ENCODE assay signal across 10 cellular contexts in genomic region chrX:81377329-81377728, GRCh38.
A peak's percentile ranks its signal among the peaks of the same experiment; 100 is the strongest.
DNase-seq lines count a peak whose midpoint lies in the region; ATAC-seq, FAIRE-seq and TF ChIP-seq lines count a peak whose summit lies in the region.
"Had no signal": no experiment of that assay in that cellular context is flagged by ENCODE, and none has a peak within 500 bp of the region (broad histone marks: within the 10 kb centered on the region; RNA-seq: fewer than 3 reads in every experiment).

No MANE protein-coding gene starts in this region.

- no peak for ATAC-seq in CD4-positive, alpha-beta T cell (ENCODE audit: poor library complexity)
- no peak for ATAC-seq in K562
- no peak for ATAC-seq in lower lobe of right lung
- no peak for ATAC-seq in HG03378 (IDR thresholded peaks at IDR 0.05; ENCODE audit: unreplicated experiment)
- no peak for ATAC-seq in HG03520 (IDR thresholded peaks at IDR 0.05; ENCODE audit: unreplicated experiment)

- H3K4me3 Mint-ChIP-seq in CD4-positive, alpha-beta T cell: no peak overlapping the region
- H3K4me3 Mint-ChIP-seq: stimulated activated naive CD8-positive, alpha-beta T cell treated with anti-CD3 and anti-CD28 coated beads, Interleukin-15, Interleukin-2, amounts not matched to agents 100 ng/mL and 50 ng/mL, for 24 hours had no signal

- H3K9me1 ChIP-seq in K562 (ENCODE audit: control insufficient read depth, insufficient read depth, low read length): no peaks in the 10 kb centered on the region

- no peaks in the 10 kb centered on the region for H3K9me3 Mint-ChIP-seq in CD4-positive, alpha-beta T cell
- H3K9me3 Mint-ChIP-seq: stimulated activated naive CD8-positive, alpha-beta T cell treated with anti-CD3 and anti-CD28 coated beads, Interleukin-15, Interleukin-2, amounts not matched to agents 100 ng/mL and 50 ng/mL, for 24 hours had no signal

- H3K36me3 Mint-ChIP-seq in CD4-positive, alpha-beta T cell (ENCODE audit: low read depth): no peaks in the 10 kb centered on the region

- in situ Hi-C loops in K562 (cut with MboI): no loop called here

- H4K20me1 ChIP-seq in K562 (replicated peaks; ENCODE audit: control insufficient read depth, insufficient read depth, low read length): no peaks in the 10 kb centered on the region

- H2AFZ ChIP-seq in K562 (ENCODE audit: low read depth, low read length): no peak overlapping the region

- H3K4me3 ChIP-seq in HEK293 (ENCODE audit: low read depth, low read length) (no peak overlapping the region), K562 (no peak overlapping the region), lower lobe of right lung (no peak overlapping the region)

- H3K27me3 Mint-ChIP-seq in CD4-positive, alpha-beta T cell: peaks cover 16% of the 10 kb centered on the region

- 0% methylated on average over 2 of the region's 2 CpGs for WGBS in K562 (ENCODE audit: insufficient coverage, low coverage, missing lambda C conversion rate)

- peak; percentile 45 for TF ChIP-seq CTCF in CD4-positive, alpha-beta T cell (IDR thresholded peaks at IDR 0.05)
- no peak for TF ChIP-seq CTCF in HEK293 (tag by site-specific recombination; IDR thresholded peaks at IDR 0.05)
- peak; percentile 9 to 44 (median 21); a peak in 3 of 6 replicates for TF ChIP-seq CTCF in K562 (IDR thresholded peaks at IDR 0.05 in 2 of 3, conservative IDR thresholded peaks at IDR 0.05 in 1 of 3; ENCODE audit: insufficient read depth in 2 of 3, low read depth in 1 of 3, low read length in 3 of 3)
- TF ChIP-seq CTCF in lower lobe of right lung (IDR thresholded peaks at IDR 0.05): peak; percentile 48

- intact Hi-C loops in CD4-positive, alpha-beta T cell (cut with DNase I, micrococcal nuclease): loop anchor here (2.0 to 5.0 kb wide), 3 partner anchors 203 to 500 kb away; no protein-coding TSS in a partner anchor
- intact Hi-C loops in K562 (cut with micrococcal nuclease) (loop anchor here (2.0 to 10.0 kb wide), 2 partner anchors 203 to 503 kb away; no protein-coding TSS in a partner anchor), lower lobe of right lung (cut with DNase I) (loop anchor here (10.0 kb wide), 1 partner anchor 203 kb away; no protein-coding TSS in a partner anchor)

- H3K27ac Mint-ChIP-seq in CD4-positive, alpha-beta T cell: no peak overlapping the region
- H3K27ac Mint-ChIP-seq: stimulated activated naive CD8-positive, alpha-beta T cell treated with anti-CD3 and anti-CD28 coated beads, Interleukin-15, Interleukin-2, amounts not matched to agents 100 ng/mL and 50 ng/mL, for 24 hours had no signal

- no peak for TF ChIP-seq EP300 in K562 (IDR thresholded peaks at IDR 0.05; ENCODE audit: low read length)

- no peaks in the 10 kb centered on the region for H3K9me3 ChIP-seq in CD4-positive, alpha-beta T cell (ENCODE audit: control insufficient read depth, low read length)
- H3K9me3 ChIP-seq in HEK293 (ENCODE audit: control insufficient read depth, insufficient read depth, low read depth, low read length) (no peaks in the 10 kb centered on the region; the same call in 1 of the 2 replicates), K562 (replicated peaks; ENCODE audit: control insufficient read depth, insufficient read depth, low read depth, low read length) (no peaks in the 10 kb centered on the region), lower lobe of right lung (no peaks in the 10 kb centered on the region)

- peak; percentile 31 to 55; a peak in 3 of 4 replicates for TF ChIP-seq RAD21 in K562 (CRISPR knock-in tag; conservative IDR thresholded peaks at IDR 0.05 in 1 of 2, IDR thresholded peaks at IDR 0.05 in 1 of 2)

- CTCF ChIA-PET in CD4-positive, alpha-beta T cell (lab: Charles Lee): interaction anchor here (0.8 to 1.5 kb wide), 3 partner anchors 9 to 500 kb away, joined by 3 to 5 read pairs (median 3); no protein-coding TSS in a partner anchor
- CTCF ChIA-PET in HEK293 (lab: Yijun Ruan, JAX): interaction anchor here (0.8 to 2.7 kb wide), 14 partner anchors 9 to 660 kb away, joined by 3 to 15 read pairs (median 6); no protein-coding TSS in a partner anchor
- CTCF ChIA-PET in K562 (lab: Yijun Ruan, JAX; ENCODE audit: low intra/inter-chr PET ratio): no interaction called here

- no peaks in the 10 kb centered on the region for H3K36me3 ChIP-seq in HEK293 (ENCODE audit: control insufficient read depth in 2 of 2, insufficient read depth in 1 of 2, low read length in 2 of 2)
- H3K36me3 ChIP-seq in K562 (ENCODE audit: control insufficient read depth, insufficient read depth, low read length): no peaks in the 10 kb centered on the region
- no peaks in the 10 kb centered on the region for H3K36me3 ChIP-seq in lower lobe of right lung

- no peak for TF ChIP-seq POLR2A in K562 (conservative IDR thresholded peaks at IDR 0.05)

- H3K27ac ChIP-seq in CD4-positive, alpha-beta T cell (ENCODE audit: low read depth, low read length): no peak overlapping the region
- H3K27ac ChIP-seq in HEK293 (ENCODE audit: extremely low read depth, low read depth, low read length) (no peak overlapping the region), K562 (ENCODE audit: extremely low read depth, low read depth, low read length) (no peak overlapping the region), lower lobe of right lung (no peak overlapping the region)
- H3K27ac ChIP-seq: HL-60 had no signal

- no peak for DNase-seq in CD4-positive, alpha-beta T cell
- DNase-seq in K562 (ENCODE audit: extremely low read depth in 1 of 4, low spot score in 3 of 4): peak in 3 of 4 experiments; percentile 5 to 12 (median 7)
- DNase-seq in lower lobe of right lung: no peak
- DNase-seq in SHP77 (lab: John Stamatoyannopoulos, UW): no peak
- DNase-seq in UCSD-AML1 (lab: John Stamatoyannopoulos, UW; ENCODE audit: unreplicated experiment): no peak

- no TSS peak for BruUV-seq in K562 (replicated peaks; lab: Mats Ljungman, UMichigan)

- H3K4me2 ChIP-seq in K562 (ENCODE audit: insufficient read depth, low read length): no peak overlapping the region

- H3K9ac ChIP-seq in K562 (ENCODE audit: insufficient read depth in 1 of 2, low read depth in 2 of 2, low read length in 2 of 2): no peak overlapping the region

- no peaks in the 10 kb centered on the region for H3K4me1 Mint-ChIP-seq in CD4-positive, alpha-beta T cell (ENCODE audit: low read depth)

- no peaks in the 10 kb centered on the region for H3K27me3 ChIP-seq in CD4-positive, alpha-beta T cell (ENCODE audit: control insufficient read depth, insufficient read depth, low read length)
- no peaks in the 10 kb centered on the region for H3K27me3 ChIP-seq in K562 (ENCODE audit: control insufficient read depth in 2 of 2, insufficient read depth in 2 of 2, low read length in 2 of 2)
- H3K27me3 ChIP-seq in lower lobe of right lung (ENCODE audit: low read depth): no peaks in the 10 kb centered on the region

- H3K79me2 ChIP-seq in K562 (ENCODE audit: control insufficient read depth, insufficient read depth, low read length): no peaks in the 10 kb centered on the region

- no peaks in the 10 kb centered on the region for H3K4me1 ChIP-seq in HEK293 (ENCODE audit: control insufficient read depth, insufficient read depth, low read length)
- no peaks in the 10 kb centered on the region for H3K4me1 ChIP-seq in K562 (replicated peaks in 1 of 2; ENCODE audit: control insufficient read depth in 2 of 2, insufficient read depth in 2 of 2, low read length in 2 of 2)
- no peaks in the 10 kb centered on the region for H3K4me1 ChIP-seq in lower lobe of right lung

- POLR2A ChIA-PET in CD4-positive, alpha-beta T cell (lab: Charles Lee): no interaction called here
- POLR2A ChIA-PET in HEK293 (lab: Yijun Ruan, JAX): interaction anchor here (0.6 kb wide), 1 partner anchor 175 kb away, joined by 3 read pairs; no protein-coding TSS in a partner anchor
- POLR2A ChIA-PET in K562 (lab: Yijun Ruan, JAX): no interaction called here

- no peak for FAIRE-seq in K562 (lab: Jason Lieb, UNC)

TF ChIP-seq in HEK293, 187 proteins besides CTCF, POLR2A, EP300 and RAD21 (continues in another document):
- TF ChIP-seq ZBTB10 (tag by site-specific recombination; IDR thresholded peaks at IDR 0.05) (no peak), ZNF521 (tag by site-specific recombination; IDR thresholded peaks at IDR 0.05) (no peak)

TF ChIP-seq in K562, 482 proteins besides CTCF, POLR2A, EP300 and RAD21:
- no peak for TF ChIP-seq SAP30 (IDR thresholded peaks at IDR 0.05; ENCODE audit: borderline replicate concordance, insufficient read depth, low read depth, low read length, poor library complexity, severe bottlenecking)
- TF ChIP-seq TAF1 (IDR thresholded peaks at IDR 0.05; ENCODE audit: control insufficient read depth, extremely low read depth, insufficient read depth, low read length, severe bottlenecking): no peak
- no peak for TF ChIP-seq RFX1 (IDR thresholded peaks at IDR 0.05)
TF ChIP-seq in K562: peak in this region for 0.

Comparison
In these comparisons a context has a peak if more than half of its experiments do, and no peak if none do; other contexts are left out.
1. DNase-seq: peak in K562 (3 of 4); none in CD4-positive, alpha-beta T cell (0 of 10), lower lobe of right lung (single experiment), SHP77 (0 of 2) and UCSD-AML1 (single experiment).